ENCODE assay signal across 1 cellular context in genomic region chr2:98913916-98914712, GRCh38.
TF ChIP-seq lines count a peak whose summit lies in the region.

No MANE protein-coding gene starts in this region.

TF ChIP-seq in GM23338, 12 proteins besides CTCF, POLR2A, EP300 and RAD21 (continued from another document):
- TF ChIP-seq CREB1 (CRISPR knock-in tag; IDR thresholded peaks at IDR 0.05; ENCODE audit: low read depth) = no peak
